28 cellular contexts compared by ENCODE assay signal in the genomic region with DNA sequence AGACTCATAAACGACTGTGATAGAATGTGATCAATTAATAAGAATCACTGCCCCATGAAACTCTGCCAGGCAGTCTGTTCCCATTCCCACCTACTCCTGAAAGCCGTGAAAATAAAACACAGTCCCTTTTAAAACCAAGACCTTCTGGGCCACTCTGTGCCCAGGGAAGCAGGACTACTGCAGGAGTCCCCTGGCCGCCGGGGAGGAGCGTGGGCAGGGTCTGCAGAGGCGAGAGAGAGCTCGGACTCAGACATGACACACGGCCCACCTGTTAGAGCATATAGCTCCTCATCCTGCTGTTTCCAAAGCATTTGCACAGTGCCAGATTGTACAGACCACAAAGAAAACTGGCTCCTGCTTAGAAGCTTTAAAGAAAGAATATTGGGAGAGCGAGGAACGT.
"Had no signal": no experiment of that assay in that cellular context is flagged by ENCODE, and none has a peak within 500 bp of the region (broad histone marks: within the 10 kb centered on the region; RNA-seq: fewer than 3 reads in every experiment).

No MANE protein-coding gene starts in this region.

- H3K36me3 ChIP-seq: stomach, suprapubic skin, thoracic aorta, thyroid gland, tibial artery, tibial nerve, transverse colon, upper lobe of left lung, upper lobe of right lung, uterus, vagina had no signal

- H3K9me3 Mint-ChIP-seq: stimulated activated naive CD8-positive, alpha-beta T cell treated with anti-CD3 and anti-CD28 coated beads, Interleukin-15, Interleukin-2, amounts not matched to agents 100 ng/mL and 50 ng/mL, for 24 hours had no signal

- H3K27ac ChIP-seq: stomach, suprapubic skin, testis, thoracic aorta, tibial artery, tibial nerve, transverse colon, upper lobe of left lung, upper lobe of right lung, uterus, vagina had no signal

- H3K27me3 Mint-ChIP-seq: stimulated activated memory B cell treated with anti-CD40 and anti-IgM and Interleukin-4, amounts not matched to agents 10 μg/mL and 1 μg/mL and 100 μg/mL, for 72 hours; stimulated activated naive CD8-positive, alpha-beta T cell treated with anti-CD3 and anti-CD28 coated beads, Interleukin-15, amount 100 ng/mL, for 72 hours; stimulated activated naive CD8-positive, alpha-beta T cell treated with anti-CD3 and anti-CD28 coated beads, Interleukin-15, Interleukin-2, amounts not matched to agents 100 ng/mL and 50 ng/mL, for 24 hours; type B pancreatic cell had no signal

- H3K4me1 Mint-ChIP-seq: stimulated activated effector memory CD8-positive, alpha-beta T cell treated with anti-CD3 and anti-CD28 coated beads, Interleukin-12 subunit alpha, Interleukin-12 subunit beta, amount 100 ng/mL, for 72 hours; stimulated activated memory B cell treated with anti-CD40 and anti-IgM and Interleukin-4, amounts not matched to agents 10 μg/mL and 1 μg/mL and 100 μg/mL, for 72 hours; stimulated activated naive B cell treated with anti-CD40 and anti-IgM and Interleukin-4, amounts not matched to agents 10 μg/mL and 1 μg/mL and 100 μg/mL, for 72 hours; stimulated activated naive CD8-positive, alpha-beta T cell treated with anti-CD3 and anti-CD28 coated beads, Interleukin-15, amount 100 ng/mL, for 72 hours had no signal

- H3K9me3 ChIP-seq: suprapubic skin, testis, thoracic aorta, thyroid gland, transverse colon, upper lobe of left lung, upper lobe of right lung, vagina had no signal

- H3K4me3 ChIP-seq: stomach, suprapubic skin, testis, thoracic aorta, thyroid gland, tibial artery, tibial nerve, transverse colon, upper lobe of left lung, upper lobe of right lung, uterus, vagina had no signal

- H3K4me3 Mint-ChIP-seq: stimulated activated effector memory CD8-positive, alpha-beta T cell treated with anti-CD3 and anti-CD28 coated beads, Interleukin-12 subunit alpha, Interleukin-12 subunit beta, amount 100 ng/mL, for 72 hours; stimulated activated memory B cell treated with anti-CD40 and anti-IgM and Interleukin-4, amounts not matched to agents 10 μg/mL and 1 μg/mL and 100 μg/mL, for 72 hours; stimulated activated naive B cell treated with anti-CD40 and anti-IgM and Interleukin-4, amounts not matched to agents 10 μg/mL and 1 μg/mL and 100 μg/mL, for 72 hours; stimulated activated naive CD8-positive, alpha-beta T cell treated with anti-CD3 and anti-CD28 coated beads, Interleukin-15, amount 100 ng/mL, for 72 hours; stimulated activated naive CD8-positive, alpha-beta T cell treated with anti-CD3 and anti-CD28 coated beads, Interleukin-15, Interleukin-2, amounts not matched to agents 100 ng/mL and 50 ng/mL, for 24 hours; type B pancreatic cell had no signal

- H3K4me1 ChIP-seq: stomach, suprapubic skin, testis, tibial artery, tibial nerve, transverse colon, upper lobe of left lung, upper lobe of right lung, uterus, vagina had no signal

- H3K27ac Mint-ChIP-seq: stimulated activated effector memory CD8-positive, alpha-beta T cell treated with anti-CD3 and anti-CD28 coated beads, Interleukin-12 subunit alpha, Interleukin-12 subunit beta, amount 100 ng/mL, for 72 hours; stimulated activated memory B cell treated with anti-CD40 and anti-IgM and Interleukin-4, amounts not matched to agents 10 μg/mL and 1 μg/mL and 100 μg/mL, for 72 hours; stimulated activated naive B cell treated with anti-CD40 and anti-IgM and Interleukin-4, amounts not matched to agents 10 μg/mL and 1 μg/mL and 100 μg/mL, for 72 hours; stimulated activated naive CD8-positive, alpha-beta T cell treated with anti-CD3 and anti-CD28 coated beads, Interleukin-15, amount 100 ng/mL, for 72 hours; stimulated activated naive CD8-positive, alpha-beta T cell treated with anti-CD3 and anti-CD28 coated beads, Interleukin-15, Interleukin-2, amounts not matched to agents 100 ng/mL and 50 ng/mL, for 24 hours; type B pancreatic cell had no signal

- H3K36me3 Mint-ChIP-seq: stimulated activated effector memory CD8-positive, alpha-beta T cell treated with anti-CD3 and anti-CD28 coated beads, Interleukin-12 subunit alpha, Interleukin-12 subunit beta, amount 100 ng/mL, for 72 hours; stimulated activated memory B cell treated with anti-CD40 and anti-IgM and Interleukin-4, amounts not matched to agents 10 μg/mL and 1 μg/mL and 100 μg/mL, for 72 hours; stimulated activated naive B cell treated with anti-CD40 and anti-IgM and Interleukin-4, amounts not matched to agents 10 μg/mL and 1 μg/mL and 100 μg/mL, for 72 hours; type B pancreatic cell had no signal

- DNase-seq: stimulated activated CD4-positive, alpha-beta T cell treated with anti-CD3 and anti-CD28 coated beads, Interleukin-2, amount 100 ng/mL, for 48 hours; stimulated activated CD4-positive, alpha-beta T cell treated with anti-CD3 and anti-CD28 coated beads, Interleukin-4, amount 100 ng/mL, for 1 hour; stimulated activated CD4-positive, alpha-beta T cell treated with anti-CD3 and anti-CD28 coated beads, Interleukin-4, amount 100 ng/mL, for 24 hours; stimulated activated CD4-positive, alpha-beta T cell treated with anti-CD3 and anti-CD28 coated beads, Interleukin-4, amount 100 ng/mL, for 4 hours; stimulated activated CD8-positive, alpha-beta memory T cell treated with anti-CD3 and anti-CD28 coated beads, Interleukin-4, amount 100 ng/mL, for 48 hours; stimulated activated naive B cell treated with anti-CD40 and anti-IgM and Interleukin-4, amounts not matched to agents 10 μg/mL and 1 μg/mL and 100 μg/mL, for 72 hours; stimulated activated naive CD4-positive, alpha-beta T cell; stimulated activated naive CD4-positive, alpha-beta T cell treated with Interleukin-2 at 50 U/mL for 16 hours; stimulated activated naive CD8-positive, alpha-beta T cell treated with anti-CD3 and anti-CD28 coated beads, Interleukin-15, amount 100 ng/mL, for 72 hours; stimulated activated naive CD8-positive, alpha-beta T cell treated with anti-CD3 and anti-CD28 coated beads, Interleukin-15, Interleukin-2, amounts not matched to agents 100 U/mL and 50 U/mL, for 24 hours; stomach; substantia nigra; testis; thyroid gland; tibial artery; transverse colon; trophoblast cell; upper lobe of right lung; uterus had no signal

- H3K27me3 ChIP-seq: stomach, testis, thyroid gland, tibial nerve, transverse colon, upper lobe of left lung, upper lobe of right lung, uterus, vagina had no signal
